1 cellular context compared by ENCODE assay signal in genomic region chr2:140473851-140474250, GRCh38.
TF ChIP-seq lines count a peak whose summit lies in the region.

No MANE protein-coding gene starts in this region.

TF ChIP-seq in GM23338, 12 proteins besides CTCF, POLR2A, EP300 and RAD21 (continued from another document):
- no peak for TF ChIP-seq ZNF462 (CRISPR knock-in tag; IDR thresholded peaks at IDR 0.05)
- no peak for TF ChIP-seq REST (IDR thresholded peaks at IDR 0.05; ENCODE audit: unreplicated experiment)
- no peak for TF ChIP-seq JUNB (IDR thresholded peaks at IDR 0.05; ENCODE audit: unreplicated experiment)
- TF ChIP-seq NANOG (IDR thresholded peaks at IDR 0.05; ENCODE audit: borderline replicate concordance), result no peak
TF ChIP-seq in GM23338: peak in this region for 0.
